In genomic region chr7:83936056-83936703, GRCh38 we compare ENCODE assay signal across 1 cellular context.
TF ChIP-seq lines count a peak whose summit lies in the region.

No MANE protein-coding gene starts in this region.

TF ChIP-seq in K562, 482 proteins besides CTCF, POLR2A, EP300 and RAD21 (continued from another document):
- no peak for TF ChIP-seq ARID4B (CRISPR knock-in tag; IDR thresholded peaks at IDR 0.05)
- no peak for TF ChIP-seq RB1 (IDR thresholded peaks at IDR 0.05; ENCODE audit: low read depth)
- no peak for TF ChIP-seq CAMTA2 (CRISPR knock-in tag; conservative IDR thresholded peaks at IDR 0.05)
- no peak for TF ChIP-seq HCFC1 (IDR thresholded peaks at IDR 0.05; ENCODE audit: low read depth, low read length)
- no peak for TF ChIP-seq SMAD4 (CRISPR knock-in tag; conservative IDR thresholded peaks at IDR 0.05)
- no peak for TF ChIP-seq MNT (conservative IDR thresholded peaks at IDR 0.05)
- TF ChIP-seq BDP1 (IDR thresholded peaks at IDR 0.05; ENCODE audit: insufficient read depth, insufficient read length), result no peak
- no peak for TF ChIP-seq IRF2 (CRISPR knock-in tag; IDR thresholded peaks at IDR 0.05)
- no peak for TF ChIP-seq TEAD1 (CRISPR knock-in tag; IDR thresholded peaks at IDR 0.05)
- no peak for TF ChIP-seq TEAD4 (IDR thresholded peaks at IDR 0.05; ENCODE audit: low read length)
- no peak for TF ChIP-seq TEAD4 (CRISPR knock-in tag; IDR thresholded peaks at IDR 0.05; ENCODE audit: borderline replicate concordance)
- TF ChIP-seq ZNF785 (CRISPR knock-in tag; IDR thresholded peaks at IDR 0.05), result no peak
- no peak for TF ChIP-seq ATF3 (IDR thresholded peaks at IDR 0.05)
- no peak for TF ChIP-seq ATF3 (CRISPR knock-in tag; conservative IDR thresholded peaks at IDR 0.05)
- TF ChIP-seq ZBTB17 (CRISPR knock-in tag; IDR thresholded peaks at IDR 0.05), result no peak
- no peak for TF ChIP-seq STAT5B (CRISPR knock-in tag; IDR thresholded peaks at IDR 0.05)
